In genomic region chr22:33940741-33941140, GRCh38 we compare ENCODE assay signal across 1 cellular context.
A peak's percentile ranks its signal among the peaks of the same experiment; 100 is the strongest.
TF ChIP-seq lines count a peak whose summit lies in the region.

No MANE protein-coding gene starts in this region.

TF ChIP-seq in HepG2, 621 proteins besides CTCF, POLR2A, EP300 and RAD21 (continued from another document):
- TF ChIP-seq FOSL1 (CRISPR knock-in tag; IDR thresholded peaks at IDR 0.05; ENCODE audit: borderline replicate concordance): no peak
- no peak for TF ChIP-seq NFKBIZ (CRISPR knock-in tag; IDR thresholded peaks at IDR 0.05)
- TF ChIP-seq ZNF407 (CRISPR knock-in tag; IDR thresholded peaks at IDR 0.05; ENCODE audit: not compliant biosample characterization): no peak
- TF ChIP-seq SRF (IDR thresholded peaks at IDR 0.05; ENCODE audit: low read depth, low read length): no peak
- 0 out of 2 replicates have a peak, but pooled peaks have one; percentile 21 for TF ChIP-seq FOXA3 (CRISPR knock-in tag; IDR thresholded peaks at IDR 0.05)
- TF ChIP-seq ZBTB40 (IDR thresholded peaks at IDR 0.05): no peak
- TF ChIP-seq ZBTB40 (CRISPR knock-in tag; IDR thresholded peaks at IDR 0.05): no peak
- TF ChIP-seq HNRNPH1 (optimal IDR thresholded peaks at IDR 0.05; ENCODE audit: low read depth, low read length): no peak
- no peak for TF ChIP-seq ZMAT3 (CRISPR knock-in tag; conservative IDR thresholded peaks at IDR 0.05)
- no peak for TF ChIP-seq HOMEZ (CRISPR knock-in tag; IDR thresholded peaks at IDR 0.05; ENCODE audit: low read depth)
- no peak for TF ChIP-seq ZGPAT (CRISPR knock-in tag; IDR thresholded peaks at IDR 0.05)
- TF ChIP-seq ZBTB1 (CRISPR knock-in tag; IDR thresholded peaks at IDR 0.05; ENCODE audit: borderline replicate concordance): no peak
- peak; percentile 72 for TF ChIP-seq ATF7 (IDR thresholded peaks at IDR 0.05)
- no peak for TF ChIP-seq ATF7 (CRISPR knock-in tag; IDR thresholded peaks at IDR 0.05)
- TF ChIP-seq GABPA (IDR thresholded peaks at IDR 0.05; ENCODE audit: low read depth, low read length): no peak
- no peak for TF ChIP-seq GABPA (CRISPR knock-in tag; IDR thresholded peaks at IDR 0.05; ENCODE audit: low read depth)
